In the genomic region with DNA sequence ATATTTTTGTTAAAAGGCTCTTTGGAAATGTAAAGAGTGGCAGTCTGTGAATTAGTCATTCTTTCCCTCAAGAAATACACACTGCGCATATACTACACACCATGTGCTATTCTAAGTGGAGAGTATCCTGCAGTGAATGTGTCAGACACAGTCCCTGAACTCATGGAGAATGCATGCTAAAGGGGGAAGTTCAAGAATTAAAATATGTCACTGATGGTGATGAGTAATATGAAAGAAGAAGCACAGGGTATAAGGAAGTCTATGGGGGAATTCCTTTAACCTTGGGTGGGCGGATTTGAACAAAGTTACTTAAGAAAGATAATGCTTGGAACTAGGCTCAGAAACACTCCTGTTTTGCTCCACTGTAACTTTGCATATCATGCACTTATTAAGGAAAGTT, we compare ENCODE assay signal across 21 cellular contexts.
DNase-seq lines count a peak whose midpoint lies in the region; ATAC-seq, FAIRE-seq and TF ChIP-seq lines count a peak whose summit lies in the region.
"Had no signal": no experiment of that assay in that cellular context is flagged by ENCODE, and none has a peak within 500 bp of the region (broad histone marks: within the 10 kb centered on the region; RNA-seq: fewer than 3 reads in every experiment).

No MANE protein-coding gene starts in this region.

- H3K9me3 ChIP-seq in astrocyte (ENCODE audit: insufficient read depth, low read depth, low read length) = no peaks in the 10 kb centered on the region
- no peaks in the 10 kb centered on the region for H3K9me3 ChIP-seq in smooth muscle cell (replicated peaks; ENCODE audit: low read depth)
- H3K9me3 ChIP-seq: MG63 had no signal

- peak; percentile 79 for DNase-seq in astrocyte (ENCODE audit: low read depth)
- DNase-seq in smooth muscle cell (lab: John Stamatoyannopoulos, UW; ENCODE audit: unreplicated experiment) = no peak
- no peak for DNase-seq in NCI-H510A treated with DMSO at 0.1 percent for 48 hours (lab: John Stamatoyannopoulos, UW)
- DNase-seq in LoVo (ENCODE audit: low spot score) = no peak
- DNase-seq in NCI-H146 (lab: John Stamatoyannopoulos, UW) = no peak
- no peak for DNase-seq in cerebellar nuclear complex (lab: John Stamatoyannopoulos, UW)
- DNase-seq: activated CD4-positive, alpha-beta memory T cell treated with anti-CD3 and anti-CD28 coated beads for 36 hours; activated T-cell treated with anti-CD3 and anti-CD28 coated beads, Interleukin-2, amount 50 U/mL, for 4 hours; effector CD8-positive, alpha-beta T cell; GOT3; hippocampal formation; kidney glomerular epithelial cell; MG63; NCI-H2029 treated with DMSO at 0.1 percent for 48 hours; NCI-H524 treated with DMSO at 0.1 percent for 48 hours; trophoblast cell had no signal

- H3K9ac ChIP-seq in astrocyte (ENCODE audit: low read length) = no peak overlapping the region
- no peak overlapping the region for H3K9ac ChIP-seq in smooth muscle cell (ENCODE audit: low read depth)

- no peaks in the 10 kb centered on the region for H3F3A ChIP-seq in smooth muscle cell (ENCODE audit: low read depth)

- H3K27me3 Mint-ChIP-seq in astrocyte (ENCODE audit: low read depth, unreplicated experiment) = no peaks in the 10 kb centered on the region
- H3K27me3 Mint-ChIP-seq: activated CD4-positive, alpha-beta memory T cell treated with anti-CD3 and anti-CD28 coated beads for 36 hours; activated naive CD8-positive, alpha-beta T cell had no signal

- 57% methylated on average over 2 of the region's 2 CpGs for WGBS in smooth muscle cell (ENCODE audit: low lambda C conversion rate)

- TF ChIP-seq CTCF in astrocyte (IDR thresholded peaks at IDR 0.05; ENCODE audit: insufficient read depth, low read depth, low read length) (no peak), smooth muscle cell (IDR thresholded peaks at IDR 0.05; ENCODE audit: borderline replicate concordance, insufficient read depth, poor library complexity, severe bottlenecking) (no peak)

- H3K36me3 Mint-ChIP-seq in astrocyte (ENCODE audit: low read depth, unreplicated experiment) = no peaks in the 10 kb centered on the region
- H3K36me3 Mint-ChIP-seq: activated CD4-positive, alpha-beta memory T cell treated with anti-CD3 and anti-CD28 coated beads for 36 hours; activated naive CD8-positive, alpha-beta T cell had no signal

- H3K4me3 Mint-ChIP-seq in astrocyte (ENCODE audit: unreplicated experiment) = no peak overlapping the region
- H3K4me3 Mint-ChIP-seq: activated CD4-positive, alpha-beta memory T cell treated with anti-CD3 and anti-CD28 coated beads for 36 hours; activated naive CD8-positive, alpha-beta T cell; activated T-cell treated with anti-CD3 and anti-CD28 coated beads, Interleukin-2, amount 50 U/mL, for 4 hours had no signal

- peak; percentile 33 for ATAC-seq in GM18520 (IDR thresholded peaks at IDR 0.05; ENCODE audit: unreplicated experiment)
- ATAC-seq in HG03565 (IDR thresholded peaks at IDR 0.05; ENCODE audit: unreplicated experiment) = peak; percentile 31
- ATAC-seq: activated T-cell treated with anti-CD3 and anti-CD28 coated beads, Interleukin-2, amount 50 U/mL, for 4 hours; Panc1 had no signal

- no peaks in the 10 kb centered on the region for H3K79me2 ChIP-seq in astrocyte (ENCODE audit: insufficient read depth, low read length)
- H3K79me2 ChIP-seq in smooth muscle cell (ENCODE audit: low read depth) = no peaks in the 10 kb centered on the region

- H3K36me3 ChIP-seq in astrocyte (ENCODE audit: insufficient read depth, low read length) = no peaks in the 10 kb centered on the region
- no peaks in the 10 kb centered on the region for H3K36me3 ChIP-seq in smooth muscle cell (ENCODE audit: low read depth)
- H3K36me3 ChIP-seq: cardiac muscle cell, MG63 had no signal

- peak overlapping the region; percentile 13 for H3K27ac Mint-ChIP-seq in astrocyte (ENCODE audit: unreplicated experiment)
- H3K27ac Mint-ChIP-seq: activated CD4-positive, alpha-beta memory T cell treated with anti-CD3 and anti-CD28 coated beads for 36 hours; activated naive CD8-positive, alpha-beta T cell had no signal

- H3K27ac ChIP-seq in astrocyte (ENCODE audit: low read depth, low read length) (peak overlapping the region; percentile 21), smooth muscle cell (ENCODE audit: low read depth) (peak overlapping the region; percentile 43)
- H3K27ac ChIP-seq: cardiac muscle cell had no signal

- H3K4me2 ChIP-seq in astrocyte (ENCODE audit: low read length) (peak overlapping the region; percentile 35), smooth muscle cell (peak overlapping the region; percentile 18)

- no peak for FAIRE-seq in astrocyte (lab: Jason Lieb, UNC)

- H3K4me3 ChIP-seq in astrocyte (ENCODE audit: insufficient read depth, low read depth, low read length) = no peak overlapping the region
- no peak overlapping the region for H3K4me3 ChIP-seq in smooth muscle cell
- H3K4me3 ChIP-seq: cardiac muscle cell, MG63 had no signal

- H4K20me1 ChIP-seq in astrocyte (ENCODE audit: insufficient read depth, low read length) (no peaks in the 10 kb centered on the region), smooth muscle cell (ENCODE audit: low read depth) (no peaks in the 10 kb centered on the region)

- H3K27me3 ChIP-seq in astrocyte (ENCODE audit: insufficient read depth, low read length) (no peaks in the 10 kb centered on the region), smooth muscle cell (ENCODE audit: low read depth) (no peaks in the 10 kb centered on the region)
- H3K27me3 ChIP-seq: cardiac muscle cell, MG63 had no signal

- H3K9me3 Mint-ChIP-seq in astrocyte (ENCODE audit: unreplicated experiment) = peaks cover 2% of the 10 kb centered on the region

- H2AFZ ChIP-seq in astrocyte (ENCODE audit: low read depth, low read length) (no peak overlapping the region), smooth muscle cell (ENCODE audit: low read depth) (no peak overlapping the region)

- H3K4me1 ChIP-seq in astrocyte (ENCODE audit: insufficient read depth, low read length) (peaks cover 10% of the 10 kb centered on the region), smooth muscle cell (ENCODE audit: low read depth) (peaks cover 6% of the 10 kb centered on the region)

- peaks cover 26% of the 10 kb centered on the region for H3K4me1 Mint-ChIP-seq in astrocyte (ENCODE audit: low read depth, unreplicated experiment)
